ENCODE assay signal across 2 cellular contexts in genomic region chr12:20779971-20780370, GRCh38. TPM values are rescaled to one million over a fixed set of nuclear protein-coding genes. Genes with fewer than 3 reads are reported as not detected.
"Had no signal": no experiment of that assay in that cellular context is flagged by ENCODE, and none has a peak within 500 bp of the region (broad histone marks: within the 10 kb centered on the region; RNA-seq: fewer than 3 reads in every experiment).

No MANE protein-coding gene starts in this region.

RNA-seq across cellular contexts. Expression of gene SLCO1B3, which starts 30.5 kb away (rescaled TPM):
- total RNA-seq: LHCN-M2, MCF 10A had no signal
